Comparison of ENCODE assay signal across 15 cellular contexts in genomic region chr12:113940357-113940756, GRCh38. TPM values are rescaled to one million over a fixed set of nuclear protein-coding genes. Genes with fewer than 3 reads are reported as not detected.
A peak's percentile ranks its signal among the peaks of the same experiment; 100 is the strongest.
DNase-seq lines count a peak whose midpoint lies in the region; ATAC-seq and TF ChIP-seq lines count a peak whose summit lies in the region.
"Had no signal": no experiment of that assay in that cellular context is flagged by ENCODE, and none has a peak within 500 bp of the region (broad histone marks: within the 10 kb centered on the region; RNA-seq: fewer than 3 reads in every experiment).

No MANE protein-coding gene starts in this region.

- no peak overlapping the region for H3K27ac Mint-ChIP-seq in WTC11
- H3K27ac Mint-ChIP-seq: HFFc6 had no signal

- H3K4me3 ChIP-seq in upper lobe of right lung, result no peak overlapping the region

- POLR2A ChIA-PET in WTC11 (lab: Charles Lee), result no interaction called here

- no peaks in the 10 kb centered on the region for H3K27me3 Mint-ChIP-seq in WTC11 (ENCODE audit: low read depth)

- H3K9me3 Mint-ChIP-seq in WTC11, result no peaks in the 10 kb centered on the region
- H3K9me3 Mint-ChIP-seq: HFFc6 had no signal

- H3K27me3 ChIP-seq in upper lobe of right lung, result no peaks in the 10 kb centered on the region

- CTCF ChIA-PET in WTC11 (lab: Charles Lee), result interaction anchor here (0.9 to 2.1 kb wide), 3 partner anchors 15 to 74 kb away, joined by 3 to 11 read pairs (median 3); no protein-coding TSS in a partner anchor

- no peaks in the 10 kb centered on the region for H3K9me3 ChIP-seq in upper lobe of right lung

- DNase-seq in NCI-H82 (lab: John Stamatoyannopoulos, UW) (peak; percentile 4), NCI-H82 treated with DMSO at 0.1 percent for 48 hours (lab: John Stamatoyannopoulos, UW; ENCODE audit: unreplicated experiment) (no peak), WTC11 (ENCODE audit: low spot score) (peak; percentile 34), iPS-NIHi11 (ENCODE audit: low spot score) (peak; percentile 66), upper lobe of right lung (no peak), SKM-1 (lab: John Stamatoyannopoulos, UW; ENCODE audit: unreplicated experiment) (no peak)
- DNase-seq: EL, HFFc6, NCI-H187 treated with DMSO at 0.1 percent for 48 hours, NCI-H2171 treated with DMSO at 0.1 percent for 48 hours, NCI-H774, SHP77 treated with DMSO at 0.1 percent for 48 hours had no signal

- ATAC-seq in WTC11, result peak; percentile 91
- peak; percentile 13 for ATAC-seq in upper lobe of right lung
- no peak for ATAC-seq in GM18498 (IDR thresholded peaks at IDR 0.05; ENCODE audit: unreplicated experiment)
- ATAC-seq in GM19023 (IDR thresholded peaks at IDR 0.05; ENCODE audit: unreplicated experiment), result no peak

- no peaks in the 10 kb centered on the region for H3K4me1 Mint-ChIP-seq in WTC11

- TF ChIP-seq CTCF in WTC11 (IDR thresholded peaks at IDR 0.05) (no peak), upper lobe of right lung (IDR thresholded peaks at IDR 0.05) (no peak)

- H3K27ac ChIP-seq in upper lobe of right lung, result no peak overlapping the region
- H3K27ac ChIP-seq: 22Rv1 had no signal

- peaks cover 94% of the 10 kb centered on the region for H3K36me3 ChIP-seq in upper lobe of right lung

- intact Hi-C loops in upper lobe of right lung (cut with DNase I), result no loop called here

- H3K4me1 ChIP-seq in upper lobe of right lung, result no peaks in the 10 kb centered on the region

- H3K36me3 Mint-ChIP-seq in WTC11, result peaks cover 47% of the 10 kb centered on the region

- H3K4me3 Mint-ChIP-seq in WTC11, result no peak overlapping the region
- H3K4me3 Mint-ChIP-seq: HFFc6 had no signal

TF ChIP-seq in WTC11, 78 proteins besides CTCF, POLR2A, EP300 and RAD21:
- TF ChIP-seq USF1 (CRISPR knock-in tag; IDR thresholded peaks at IDR 0.05) (0 out of 2 replicates have a peak, but pooled peaks have one; percentile 35), IRF2 (CRISPR knock-in tag; IDR thresholded peaks at IDR 0.05; ENCODE audit: borderline replicate concordance, low read depth) (no peak), E2F5 (CRISPR knock-in tag; IDR thresholded peaks at IDR 0.05) (no peak)

RNA-seq across cellular contexts. Expression of gene RBM19, which starts 25.8 kb away (rescaled TPM):
- total RNA-seq in WTC11 (2021), result 41.2 to 60.1 TPM (median 42.0 TPM) in 3 replicates
- 36.4 TPM for total RNA-seq in upper lobe of right lung

Comparison
In these comparisons a context has a peak if more than half of its experiments do, and no peak if none do; other contexts are left out.
1. DNase-seq: peak in NCI-H82 (single experiment), WTC11 (single experiment) and iPS-NIHi11 (single experiment); none in NCI-H82 treated with DMSO at 0.1 percent for 48 hours (single experiment), upper lobe of right lung (single experiment) and SKM-1 (single experiment).
2. ATAC-seq: peak in WTC11 (single experiment) and upper lobe of right lung (single experiment); none in GM18498 (single experiment) and GM19023 (single experiment).